24 cellular contexts compared by ENCODE assay signal in genomic region chr2:16178551-16179130, GRCh38.
"Had no signal": no experiment of that assay in that cellular context is flagged by ENCODE, and none has a peak within 500 bp of the region (broad histone marks: within the 10 kb centered on the region; RNA-seq: fewer than 3 reads in every experiment).

No MANE protein-coding gene starts in this region.

- H3K27ac ChIP-seq: coronary artery, dorsolateral prefrontal cortex, epithelial cell of prostate, esophagus squamous epithelium, gastrocnemius medialis, heart right ventricle, left lung, lower lobe of right lung had no signal

- H3K9me3 ChIP-seq: esophagus squamous epithelium, gastrocnemius medialis, heart right ventricle, left lung, lower lobe of right lung had no signal

- DNase-seq: dermis blood vessel endothelial cell; dorsolateral prefrontal cortex; effector CD4-positive, alpha-beta T cell; effector memory CD4-positive, alpha-beta T cell; erythroblast; esophagus squamous epithelium; foreskin fibroblast; foreskin melanocyte; gastrocnemius medialis; glutamatergic neuron; head of caudate nucleus; heart right ventricle; hippocampal formation; left cardiac atrium; left lung; left ventricle myocardium superior; lower lobe of right lung; mesenchymal stem cell; midbrain; naive B cell; naive thymus-derived CD8-positive, alpha-beta T cell had no signal

- H3K27ac Mint-ChIP-seq: naive B cell; naive thymus-derived CD8-positive, alpha-beta T cell had no signal

- H3K9me3 Mint-ChIP-seq: naive B cell; naive thymus-derived CD8-positive, alpha-beta T cell had no signal

- H3K36me3 Mint-ChIP-seq: naive B cell; naive thymus-derived CD8-positive, alpha-beta T cell had no signal

- H3K36me3 ChIP-seq: esophagus squamous epithelium, gastrocnemius medialis, heart right ventricle, left lung, lower lobe of right lung had no signal

- H3K4me1 Mint-ChIP-seq: naive B cell; naive thymus-derived CD8-positive, alpha-beta T cell had no signal

- H3K27me3 ChIP-seq: esophagus squamous epithelium, gastrocnemius medialis, left lung had no signal

- ATAC-seq: esophagus mucosa; gastrocnemius medialis; heart right ventricle; left cardiac atrium; left lung; left ventricle myocardium superior; lower lobe of right lung; naive thymus-derived CD8-positive, alpha-beta T cell had no signal

- H3K4me1 ChIP-seq: esophagus squamous epithelium, gastrocnemius medialis, left lung, lower lobe of right lung had no signal

- H3K4me3 ChIP-seq: coronary artery, dorsolateral prefrontal cortex, esophagus squamous epithelium, gastrocnemius medialis, heart right ventricle, left lung, lower lobe of right lung had no signal

- H3K4me3 Mint-ChIP-seq: naive B cell; naive thymus-derived CD8-positive, alpha-beta T cell had no signal
